In the genomic region with DNA sequence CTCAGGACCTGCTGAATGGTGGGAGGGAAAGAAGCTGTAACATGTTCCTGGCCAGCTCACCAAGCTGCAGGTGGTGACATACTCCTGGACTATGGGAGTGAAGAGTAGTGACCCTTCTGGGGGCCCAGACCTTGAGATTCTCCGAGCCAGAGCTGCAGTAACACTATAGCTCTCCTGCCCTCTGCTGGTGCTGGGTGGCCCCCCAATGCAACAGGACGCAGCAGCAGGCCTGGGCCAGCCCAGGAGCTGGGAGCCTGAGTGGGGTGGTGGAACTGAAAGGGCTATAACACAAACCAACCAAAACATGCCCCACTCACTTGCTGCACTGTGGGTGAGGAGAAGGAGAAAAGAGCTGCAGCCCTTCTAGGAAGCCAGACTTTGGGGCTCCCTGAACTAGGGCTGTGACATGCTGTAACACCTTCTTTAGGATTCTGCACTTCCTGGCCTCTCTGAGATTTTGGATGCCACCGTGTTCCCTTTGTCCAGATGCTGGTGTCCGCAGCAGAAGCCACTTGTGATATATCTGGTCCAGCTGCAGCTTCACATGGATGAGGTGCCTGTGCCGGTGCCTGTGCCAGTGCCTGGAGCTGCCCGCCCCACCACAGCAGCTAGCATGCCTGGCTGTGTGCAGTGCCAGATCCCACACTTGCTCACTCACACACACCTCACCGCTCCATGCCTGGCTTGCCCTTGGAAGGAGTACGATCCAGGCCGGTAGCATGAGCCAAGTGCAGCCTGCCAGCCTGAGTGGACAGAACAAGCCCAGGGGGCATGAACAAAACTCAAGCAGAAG, we compare ENCODE assay signal across 1 cellular context.
TF ChIP-seq lines count a peak whose summit lies in the region.

No MANE protein-coding gene starts in this region.

TF ChIP-seq in K562, 482 proteins besides CTCF, POLR2A, EP300 and RAD21:
- TF ChIP-seq SMAD2 (IDR thresholded peaks at IDR 0.05; ENCODE audit: low read depth, low read length) (no peak), HCFC1 (IDR thresholded peaks at IDR 0.05; ENCODE audit: low read depth, low read length) (no peak)
- TF ChIP-seq, protein P1, sequence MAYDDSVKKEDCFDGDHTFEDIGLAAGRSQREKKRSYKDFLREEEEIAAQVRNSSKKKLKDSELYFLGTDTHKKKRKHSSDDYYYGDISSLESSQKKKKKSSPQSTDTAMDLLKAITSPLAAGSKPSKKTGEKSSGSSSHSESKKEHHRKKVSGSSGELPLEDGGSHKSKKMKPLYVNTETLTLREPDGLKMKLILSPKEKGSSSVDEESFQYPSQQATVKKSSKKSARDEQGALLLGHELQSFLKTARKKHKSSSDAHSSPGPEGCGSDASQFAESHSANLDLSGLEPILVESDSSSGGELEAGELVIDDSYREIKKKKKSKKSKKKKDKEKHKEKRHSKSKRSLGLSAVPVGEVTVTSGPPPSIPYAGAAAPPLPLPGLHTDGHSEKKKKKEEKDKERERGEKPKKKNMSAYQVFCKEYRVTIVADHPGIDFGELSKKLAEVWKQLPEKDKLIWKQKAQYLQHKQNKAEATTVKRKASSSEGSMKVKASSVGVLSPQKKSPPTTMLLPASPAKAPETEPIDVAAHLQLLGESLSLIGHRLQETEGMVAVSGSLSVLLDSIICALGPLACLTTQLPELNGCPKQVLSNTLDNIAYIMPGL (CRISPR knock-in tag; IDR thresholded peaks at IDR 0.05), result no peak
- TF ChIP-seq, protein P2, sequence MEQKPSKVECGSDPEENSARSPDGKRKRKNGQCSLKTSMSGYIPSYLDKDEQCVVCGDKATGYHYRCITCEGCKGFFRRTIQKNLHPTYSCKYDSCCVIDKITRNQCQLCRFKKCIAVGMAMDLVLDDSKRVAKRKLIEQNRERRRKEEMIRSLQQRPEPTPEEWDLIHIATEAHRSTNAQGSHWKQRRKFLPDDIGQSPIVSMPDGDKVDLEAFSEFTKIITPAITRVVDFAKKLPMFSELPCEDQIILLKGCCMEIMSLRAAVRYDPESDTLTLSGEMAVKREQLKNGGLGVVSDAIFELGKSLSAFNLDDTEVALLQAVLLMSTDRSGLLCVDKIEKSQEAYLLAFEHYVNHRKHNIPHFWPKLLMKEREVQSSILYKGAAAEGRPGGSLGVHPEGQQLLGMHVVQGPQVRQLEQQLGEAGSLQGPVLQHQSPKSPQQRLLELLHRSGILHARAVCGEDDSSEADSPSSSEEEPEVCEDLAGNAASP (IDR thresholded peaks at IDR 0.05), result no peak
